8 cellular contexts compared by ENCODE assay signal in the genomic region with DNA sequence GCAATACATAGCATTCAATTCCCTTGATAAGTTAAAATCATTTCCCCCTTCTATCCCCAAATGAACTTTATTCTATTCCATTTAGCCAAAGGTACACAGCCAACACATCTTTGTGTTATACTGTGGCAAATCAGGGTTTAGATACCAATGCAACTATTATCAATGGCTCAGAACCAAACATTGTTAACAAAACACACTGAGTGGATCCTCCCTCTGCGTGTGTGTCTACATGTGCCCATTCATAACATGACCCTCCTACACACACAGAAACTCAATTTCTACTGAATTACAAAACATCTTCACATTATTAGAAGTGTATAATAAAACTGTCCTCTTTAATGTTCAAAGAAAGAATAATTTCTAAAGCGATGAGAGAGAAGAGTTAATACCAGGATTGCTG. TPM values are rescaled to one million over a fixed set of nuclear protein-coding genes. Genes with fewer than 3 reads are reported as not detected.
A peak's percentile ranks its signal among the peaks of the same experiment; 100 is the strongest.
DNase-seq lines count a peak whose midpoint lies in the region; ATAC-seq, FAIRE-seq and TF ChIP-seq lines count a peak whose summit lies in the region.

No MANE protein-coding gene starts in this region.

- in situ Hi-C loops in K562 (cut with MboI), result no loop called here

- TSS peak; percentile 69 for BruUV-seq in K562 (replicated peaks; lab: Mats Ljungman, UMichigan)

- H3K9me3 ChIP-seq in K562 (replicated peaks; ENCODE audit: control insufficient read depth, insufficient read depth, low read depth, low read length), result no peaks in the 10 kb centered on the region
- H3K9me3 ChIP-seq in mucosa of rectum (ENCODE audit: control insufficient read depth in 2 of 2, low read length in 2 of 2), result no peaks in the 10 kb centered on the region

- CTCF ChIA-PET in K562 (lab: Yijun Ruan, JAX; ENCODE audit: low intra/inter-chr PET ratio), result no interaction called here
- CTCF ChIA-PET in RWPE1 (lab: Yijun Ruan, JAX), result no interaction called here

- TF ChIP-seq EP300 in K562 (IDR thresholded peaks at IDR 0.05; ENCODE audit: low read length), result no peak

- ATAC-seq in K562, result no peak
- no peak for ATAC-seq in HG02981 (IDR thresholded peaks at IDR 0.05; ENCODE audit: unreplicated experiment)
- ATAC-seq in HG03342 (IDR thresholded peaks at IDR 0.05; ENCODE audit: unreplicated experiment), result no peak

- H4K20me1 ChIP-seq in K562 (replicated peaks; ENCODE audit: control insufficient read depth, insufficient read depth, low read length), result no peaks in the 10 kb centered on the region; the same call in 1 of the 2 replicates

- H3K9ac ChIP-seq in K562 (ENCODE audit: insufficient read depth in 1 of 2, low read depth in 2 of 2, low read length in 2 of 2), result peak overlapping the region in 1 of 2 experiments; percentile 63; a peak in 2 of 4 replicates
- H3K9ac ChIP-seq in mucosa of rectum (ENCODE audit: low read depth in 1 of 2, low read length in 2 of 2), result peak overlapping the region in 1 of 2 donors; percentile 76

- H3K36me3 ChIP-seq in ACC112 (ENCODE audit: insufficient read depth, low read length), result no peaks in the 10 kb centered on the region
- no peaks in the 10 kb centered on the region for H3K36me3 ChIP-seq in K562 (ENCODE audit: control insufficient read depth, insufficient read depth, low read length)
- H3K36me3 ChIP-seq in mucosa of rectum (ENCODE audit: control insufficient read depth in 2 of 2, insufficient read depth in 2 of 2, low read length in 2 of 2), result no peaks in the 10 kb centered on the region

- POLR2A ChIA-PET in K562 (lab: Yijun Ruan, JAX), result interaction anchor here (0.6 kb wide), 1 partner anchor 10 kb away, joined by 4 read pairs; no protein-coding TSS in a partner anchor
- POLR2A ChIA-PET in RWPE1 (lab: Yijun Ruan, JAX; ENCODE audit: low non-redundant PET), result no interaction called here

- H3K9me1 ChIP-seq in K562 (ENCODE audit: control insufficient read depth, insufficient read depth, low read length), result no peaks in the 10 kb centered on the region

- peaks cover 10% of the 10 kb centered on the region for H3K4me1 ChIP-seq in ACC112 (ENCODE audit: control insufficient read depth, insufficient read depth, low read length, unreplicated experiment)
- H3K4me1 ChIP-seq in K562 (replicated peaks in 1 of 2; ENCODE audit: control insufficient read depth in 2 of 2, insufficient read depth in 2 of 2, low read length in 2 of 2), result peaks cover 5 to 11% of the 10 kb centered on the region in 2 experiments
- peaks cover 8 to 15% of the 10 kb centered on the region in 2 donors for H3K4me1 ChIP-seq in mucosa of rectum (ENCODE audit: control insufficient read depth in 2 of 2, insufficient read depth in 2 of 2, low read length in 2 of 2)

- FAIRE-seq in K562 (lab: Jason Lieb, UNC), result no peak

- no peak for DNase-seq in HL-60 (ENCODE audit: low read depth in 1 of 2, low spot score in 1 of 2)
- DNase-seq in K562 (ENCODE audit: extremely low read depth in 1 of 4, low spot score in 3 of 4), result no peak
- DNase-seq in NK-92 treated with Interleukin-12 subunit alpha and Interleukin-12 subunit beta, amount 100 ng/mL, for 24 hours (lab: John Stamatoyannopoulos, UW), result no peak
- no peak for DNase-seq in RWPE1 (ENCODE audit: low spot score)

- TF ChIP-seq POLR2A in K562 (conservative IDR thresholded peaks at IDR 0.05), result no peak

- 0% methylated on average over 2 of the region's 2 CpGs for WGBS in K562 (ENCODE audit: insufficient coverage, low coverage, missing lambda C conversion rate)

- intact Hi-C loops in K562 (cut with micrococcal nuclease), result loop anchor here (5.0 kb wide), 1 partner anchor 42 kb away; no protein-coding TSS in a partner anchor

- peak overlapping the region; percentile 94 for H3K4me2 ChIP-seq in K562 (ENCODE audit: insufficient read depth, low read length)

- no peaks in the 10 kb centered on the region for H3K27me3 ChIP-seq in ACC112 (ENCODE audit: insufficient read depth, low read length)
- no peaks in the 10 kb centered on the region for H3K27me3 ChIP-seq in HL-60 (ENCODE audit: insufficient read depth, poor library complexity, severe bottlenecking)
- no peaks in the 10 kb centered on the region for H3K27me3 ChIP-seq in K562 (ENCODE audit: control insufficient read depth in 2 of 2, insufficient read depth in 2 of 2, low read length in 2 of 2)
- H3K27me3 ChIP-seq in mucosa of rectum (ENCODE audit: control insufficient read depth in 2 of 2, insufficient read depth in 2 of 2, low read length in 2 of 2), result no peaks in the 10 kb centered on the region

- peak overlapping the region; percentile 83 for H3K4me3 ChIP-seq in ACC112 (ENCODE audit: low read depth, low read length)
- H3K4me3 ChIP-seq in HL-60 (replicated peaks; ENCODE audit: insufficient read depth, low read length), result peak overlapping the region; percentile 93
- H3K4me3 ChIP-seq in K562, result peak overlapping the region; percentile 78
- peak overlapping the region; percentile 81 to 95 for H3K4me3 ChIP-seq in mucosa of rectum (ENCODE audit: low read length in 2 of 2)

- H3K79me2 ChIP-seq in ACC112 (ENCODE audit: control insufficient read depth, insufficient read depth, low read length, unreplicated experiment) (peaks cover 20% of the 10 kb centered on the region), K562 (ENCODE audit: control insufficient read depth, insufficient read depth, low read length) (peaks cover 47% of the 10 kb centered on the region)

- no peak overlapping the region for H2AFZ ChIP-seq in ACC112 (ENCODE audit: low read length, unreplicated experiment)
- H2AFZ ChIP-seq in K562 (ENCODE audit: low read depth, low read length), result no peak overlapping the region

- peak overlapping the region; percentile 20; the same call in 1 of the 2 replicates for H3K27ac ChIP-seq in ACC112 (ENCODE audit: low read depth, low read length)
- H3K27ac ChIP-seq in HL-60 (replicated peaks), result no peak overlapping the region
- H3K27ac ChIP-seq in K562 (ENCODE audit: extremely low read depth, low read depth, low read length), result peak overlapping the region; percentile 52; the same call in 1 of the 3 replicates
- H3K27ac ChIP-seq in mucosa of rectum (ENCODE audit: low read depth in 2 of 2, low read length in 2 of 2), result no peak overlapping the region
- no peak overlapping the region for H3K27ac ChIP-seq in RWPE1

- TF ChIP-seq CTCF in HL-60 (IDR thresholded peaks at IDR 0.05; ENCODE audit: insufficient read depth, low read length), result no peak
- TF ChIP-seq CTCF in K562 (IDR thresholded peaks at IDR 0.05 in 2 of 3, conservative IDR thresholded peaks at IDR 0.05 in 1 of 3; ENCODE audit: insufficient read depth in 2 of 3, low read depth in 1 of 3, low read length in 3 of 3), result no peak
- TF ChIP-seq CTCF in RWPE1 (conservative IDR thresholded peaks at IDR 0.05; ENCODE audit: low read depth), result no peak

- no peak for TF ChIP-seq RAD21 in K562 (CRISPR knock-in tag; conservative IDR thresholded peaks at IDR 0.05 in 1 of 2, IDR thresholded peaks at IDR 0.05 in 1 of 2)

TF ChIP-seq in K562, 482 proteins besides CTCF, POLR2A, EP300 and RAD21:
- TF ChIP-seq TRIM24 (IDR thresholded peaks at IDR 0.05), result no peak
- no peak for TF ChIP-seq PYGO2 (tag; IDR thresholded peaks at IDR 0.05)
- TF ChIP-seq, protein P1, sequence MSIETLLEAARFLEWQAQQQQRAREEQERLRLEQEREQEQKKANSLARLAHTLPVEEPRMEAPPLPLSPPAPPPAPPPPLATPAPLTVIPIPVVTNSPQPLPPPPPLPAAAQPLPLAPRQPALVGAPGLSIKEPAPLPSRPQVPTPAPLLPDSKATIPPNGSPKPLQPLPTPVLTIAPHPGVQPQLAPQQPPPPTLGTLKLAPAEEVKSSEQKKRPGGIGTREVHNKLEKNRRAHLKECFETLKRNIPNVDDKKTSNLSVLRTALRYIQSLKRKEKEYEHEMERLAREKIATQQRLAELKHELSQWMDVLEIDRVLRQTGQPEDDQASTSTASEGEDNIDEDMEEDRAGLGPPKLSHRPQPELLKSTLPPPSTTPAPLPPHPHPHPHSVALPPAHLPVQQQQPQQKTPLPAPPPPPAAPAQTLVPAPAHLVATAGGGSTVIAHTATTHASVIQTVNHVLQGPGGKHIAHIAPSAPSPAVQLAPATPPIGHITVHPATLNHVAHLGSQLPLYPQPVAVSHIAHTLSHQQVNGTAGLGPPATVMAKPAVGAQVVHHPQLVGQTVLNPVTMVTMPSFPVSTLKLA (conservative IDR thresholded peaks at IDR 0.05), result 0 out of 4 replicates have a peak, but pooled peaks of 1 of the 2 experiments have one; percentile 25
TF ChIP-seq in K562: peak in this region for 1.

RNA-seq across cellular contexts. Expression of a gene that starts 1.3 kb away (rescaled TPM):
- total RNA-seq in K562 (2011; cell fraction: chromatin; rRNA removed; ENCODE audit: low replicate concordance), result 10.0 and 27.3 TPM in 2 replicates
- 6.7 and 8.4 TPM in 2 replicates for total RNA-seq in K562 (2011; cell fraction: nucleolus; rRNA removed)
- 13.1 and 14.7 TPM in 2 replicates for total RNA-seq in K562 (2011; cell fraction: nucleoplasm; rRNA removed)
- 3.7 and 4.4 TPM in 2 replicates for total RNA-seq in K562 (2014; rRNA removed)
- total RNA-seq in K562 (2014; rRNA removed; fragmentation: Illumina TruSeq; extraction: Trizol), result 7.0 and 7.1 TPM in 2 replicates
- total RNA-seq in K562 (2015; rRNA removed; fragmentation: Illumina TruSeq; extraction: Trizol), result 5.7 and 6.1 TPM in 2 replicates
- total RNA-seq in K562 (2021), result 8.0 and 8.5 TPM in 2 replicates
- polyA plus RNA-seq in K562 (2011; rRNA removed), result 6.4 and 7.9 TPM in 2 replicates
- polyA plus RNA-seq in K562 (2011; cell fraction: cytosol; rRNA removed), result 1.4 and 4.2 TPM in 2 replicates
- polyA plus RNA-seq in K562 (2011; cell fraction: nucleus; rRNA removed), result 8.2 and 10.5 TPM in 2 replicates
- 3.1 and 5.6 TPM in 2 replicates for polyA plus RNA-seq in K562 (2012)
- polyA plus RNA-seq in K562 (2014; fragmentation: Illumina TruSeq; extraction: Trizol), result 4.1 and 4.8 TPM in 2 replicates
- polyA plus RNA-seq in K562 (2014; fragmentation: Nextera tagmentation; extraction: Ambion mirVana), result 1 to 10 TPM in 1 of 2 experiments, under 1 TPM in 1; 0.89 to 1.2 TPM
- polyA plus RNA-seq in K562 (2014; rRNA removed), result 3.2 and 4.0 TPM in 2 replicates
- polyA minus RNA-seq in K562 (2011; rRNA and poly(A)+ RNA removed), result 15.6 and 21.6 TPM in 2 replicates
- polyA minus RNA-seq in K562 (2011; cell fraction: cytosol; rRNA and poly(A)+ RNA removed), result 4.6 and 6.6 TPM in 2 replicates
- 5.3 and 11.1 TPM in 2 replicates for polyA minus RNA-seq in K562 (2011; cell fraction: nucleus; rRNA and poly(A)+ RNA removed)

Comparison
In these comparisons a context has a peak if more than half of its experiments do, and no peak if none do; other contexts are left out.
1. H3K27ac ChIP-seq: peak in ACC112 (single experiment) and K562 (single experiment); none in HL-60 (single experiment), mucosa of rectum (0 of 2) and RWPE1 (single experiment).
2. Peak in every context shown above with its lines, with median percentiles within 50 percentile points of each other: H3K4me3 ChIP-seq.